Comparison of ENCODE assay signal across 9 cellular contexts in genomic region chr7:24907311-24907886, GRCh38.
A peak's percentile ranks its signal among the peaks of the same experiment; 100 is the strongest.
DNase-seq lines count a peak whose midpoint lies in the region; ATAC-seq and TF ChIP-seq lines count a peak whose summit lies in the region.
"Had no signal": no experiment of that assay in that cellular context is flagged by ENCODE, and none has a peak within 500 bp of the region (broad histone marks: within the 10 kb centered on the region; RNA-seq: fewer than 3 reads in every experiment).

No MANE protein-coding gene starts in this region.

- H3K4me3 ChIP-seq in mucosa of descending colon = no peak overlapping the region

- ATAC-seq in HG03095 (IDR thresholded peaks at IDR 0.05; ENCODE audit: unreplicated experiment) (peak; percentile 61), mucosa of descending colon (peak; percentile 66), HG03521 (IDR thresholded peaks at IDR 0.05; ENCODE audit: unreplicated experiment) (no peak)

- peaks cover 3% of the 10 kb centered on the region for H3K4me1 ChIP-seq in mucosa of descending colon (ENCODE audit: low read depth)

- no peaks in the 10 kb centered on the region for H3K36me3 ChIP-seq in mucosa of descending colon (ENCODE audit: low read depth)

- intact Hi-C loops in mucosa of descending colon (cut with DNase I, micrococcal nuclease) = no loop called here

- no peak for TF ChIP-seq CTCF in mucosa of descending colon (IDR thresholded peaks at IDR 0.05)

- H3K9me3 ChIP-seq in mucosa of descending colon = no peaks in the 10 kb centered on the region

- DNase-seq in activated effector memory CD4-positive, alpha-beta T cell treated with anti-CD3 and anti-CD28 coated beads, Interleukin-2, amount 50 U/mL, for 16 hours = peak; percentile 70
- DNase-seq in activated effector memory CD4-positive, alpha-beta T cell treated with Interleukin-2 at 50 U/mL for 16 hours = no peak
- peak; percentile 16 to 20 for DNase-seq in activated CD4-positive, alpha-beta T cell treated with anti-CD3 and anti-CD28 coated beads, Interleukin-2, amount 50 U/mL, for 4 hours
- no peak for DNase-seq in mucosa of descending colon
- no peak for DNase-seq in nucleus accumbens (lab: John Stamatoyannopoulos, UW)
- no peak for DNase-seq in NCI-H187 (lab: John Stamatoyannopoulos, UW)
- DNase-seq: right cardiac atrium had no signal

Comparison
In these comparisons a context has a peak if more than half of its experiments do, and no peak if none do; other contexts are left out.
1. DNase-seq: peak in activated effector memory CD4-positive, alpha-beta T cell treated with anti-CD3 and anti-CD28 coated beads, Interleukin-2, amount 50 U/mL, for 16 hours (single experiment) and activated CD4-positive, alpha-beta T cell treated with anti-CD3 and anti-CD28 coated beads, Interleukin-2, amount 50 U/mL, for 4 hours (2 of 2); none in activated effector memory CD4-positive, alpha-beta T cell treated with Interleukin-2 at 50 U/mL for 16 hours (single experiment), mucosa of descending colon (0 of 3), nucleus accumbens (0 of 56) and NCI-H187 (0 of 2).